ENCODE assay signal across 17 cellular contexts in the genomic region with DNA sequence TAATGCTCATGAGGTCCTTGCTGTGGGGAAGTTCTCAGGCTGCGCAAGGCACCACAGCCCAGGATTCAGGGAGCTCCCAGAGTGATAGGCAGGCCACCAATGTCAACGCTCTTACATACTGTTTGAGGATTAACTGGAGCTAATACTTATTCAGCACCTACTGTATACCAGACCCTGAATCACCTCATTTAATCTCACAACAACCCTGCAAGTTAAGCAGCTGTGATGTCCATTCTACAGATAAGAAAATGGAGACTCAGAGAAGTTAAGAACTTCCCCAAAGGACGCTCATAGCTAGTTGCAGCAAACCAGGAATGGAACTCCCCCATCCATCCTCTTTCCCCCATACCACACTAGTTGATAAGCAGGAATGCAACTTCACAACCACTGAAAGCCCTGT. TPM values are rescaled to one million over a fixed set of nuclear protein-coding genes. Genes with fewer than 3 reads are reported as not detected.
DNase-seq lines count a peak whose midpoint lies in the region; ATAC-seq and TF ChIP-seq lines count a peak whose summit lies in the region.
"Had no signal": no experiment of that assay in that cellular context is flagged by ENCODE, and none has a peak within 500 bp of the region (broad histone marks: within the 10 kb centered on the region; RNA-seq: fewer than 3 reads in every experiment).

No MANE protein-coding gene starts in this region.

- CTCF ChIA-PET in T-cell (lab: Charles Lee): interaction anchor here in 1 of 2 donors (0.6 kb wide), 1 partner anchor 15 kb away, joined by 3 read pairs; no protein-coding TSS in a partner anchor

- POLR2A ChIA-PET in T-cell (lab: Charles Lee): interaction anchor here in 1 of 2 donors (0.6 to 0.7 kb wide), 2 partner anchors 22 to 379 kb away, joined by 5 to 6 read pairs; no protein-coding TSS in a partner anchor
- POLR2A ChIA-PET in naive thymus-derived CD8-positive, alpha-beta T cell (lab: Charles Lee): interaction anchor here (0.6 to 14.2 kb wide), 10 partner anchors 9 to 42 kb away, joined by 3 to 481 read pairs (median 9); a partner anchor contains a TSS

- no peaks in the 10 kb centered on the region for H3K36me3 ChIP-seq in upper lobe of right lung
- H3K36me3 ChIP-seq: BLaER1, HAP-1 had no signal

- no peaks in the 10 kb centered on the region for H3K9me3 ChIP-seq in upper lobe of right lung
- H3K9me3 ChIP-seq: HAP-1 had no signal

- no peak for DNase-seq in activated naive CD8-positive, alpha-beta T cell treated with anti-CD3 and anti-CD28 coated beads for 36 hours
- DNase-seq in T-cell: no peak
- no peak for DNase-seq in naive thymus-derived CD8-positive, alpha-beta T cell
- DNase-seq in upper lobe of right lung: no peak
- no peak for DNase-seq in DMS53 treated with DMSO at 0.1 percent for 48 hours (lab: John Stamatoyannopoulos, UW; ENCODE audit: unreplicated experiment)
- no peak for DNase-seq in GOT3 (lab: John Stamatoyannopoulos, UW)
- DNase-seq: AML-193, DND-41, EL had no signal

- ATAC-seq in T-cell (replicated peaks in 1 of 4): no peak
- ATAC-seq in naive thymus-derived CD8-positive, alpha-beta T cell: no peak
- no peak for ATAC-seq in upper lobe of right lung
- ATAC-seq: A549 had no signal

- H3K36me3 Mint-ChIP-seq in activated naive CD8-positive, alpha-beta T cell: peaks cover 8% of the 10 kb centered on the region
- peaks cover 41% of the 10 kb centered on the region for H3K36me3 Mint-ChIP-seq in activated naive CD8-positive, alpha-beta T cell treated with anti-CD3 and anti-CD28 coated beads for 36 hours
- H3K36me3 Mint-ChIP-seq in T-cell: peaks cover 5% of the 10 kb centered on the region
- H3K36me3 Mint-ChIP-seq in naive thymus-derived CD8-positive, alpha-beta T cell: peaks cover 0 to 5% (median 3%) of the 10 kb centered on the region in 3 donors
- H3K36me3 Mint-ChIP-seq: CD14-positive monocyte had no signal

- H3K9me3 Mint-ChIP-seq in activated naive CD8-positive, alpha-beta T cell (ENCODE audit: low read depth): peaks cover 5% of the 10 kb centered on the region
- H3K9me3 Mint-ChIP-seq in activated naive CD8-positive, alpha-beta T cell treated with anti-CD3 and anti-CD28 coated beads for 36 hours: peaks cover 44% of the 10 kb centered on the region
- peaks cover 3 to 14% (median 4%) of the 10 kb centered on the region in 3 donors for H3K9me3 Mint-ChIP-seq in T-cell
- H3K9me3 Mint-ChIP-seq in naive thymus-derived CD8-positive, alpha-beta T cell: peaks cover 0 to 28% (median 7%) of the 10 kb centered on the region in 9 donors

- no peak for TF ChIP-seq CTCF in upper lobe of right lung (IDR thresholded peaks at IDR 0.05)

- H3K4me1 ChIP-seq in upper lobe of right lung: no peaks in the 10 kb centered on the region
- H3K4me1 ChIP-seq: A549, HAP-1 had no signal

- H3K4me3 Mint-ChIP-seq in activated naive CD8-positive, alpha-beta T cell: no peak overlapping the region
- H3K4me3 Mint-ChIP-seq in activated naive CD8-positive, alpha-beta T cell treated with anti-CD3 and anti-CD28 coated beads for 36 hours: no peak overlapping the region
- H3K4me3 Mint-ChIP-seq in T-cell: no peak overlapping the region
- peak overlapping the region in 3 of 10 donors; percentile 19 to 42 (median 36) for H3K4me3 Mint-ChIP-seq in naive thymus-derived CD8-positive, alpha-beta T cell
- H3K4me3 Mint-ChIP-seq: CD14-positive monocyte had no signal

- H3K27ac ChIP-seq in upper lobe of right lung: no peak overlapping the region
- H3K27ac ChIP-seq: 22Rv1, A549, BLaER1 had no signal

- no peaks in the 10 kb centered on the region for H3K27me3 Mint-ChIP-seq in activated naive CD8-positive, alpha-beta T cell
- no peaks in the 10 kb centered on the region for H3K27me3 Mint-ChIP-seq in activated naive CD8-positive, alpha-beta T cell treated with anti-CD3 and anti-CD28 coated beads for 36 hours
- H3K27me3 Mint-ChIP-seq in T-cell: no peaks in the 10 kb centered on the region
- H3K27me3 Mint-ChIP-seq in naive thymus-derived CD8-positive, alpha-beta T cell: no peaks in the 10 kb centered on the region

- peak overlapping the region; percentile 64 for H3K27ac Mint-ChIP-seq in activated naive CD8-positive, alpha-beta T cell
- no peak overlapping the region for H3K27ac Mint-ChIP-seq in activated naive CD8-positive, alpha-beta T cell treated with anti-CD3 and anti-CD28 coated beads for 36 hours
- peak overlapping the region; percentile 53 to 67 for H3K27ac Mint-ChIP-seq in T-cell
- peak overlapping the region in 7 of 10 donors; percentile 10 to 99 (median 66) for H3K27ac Mint-ChIP-seq in naive thymus-derived CD8-positive, alpha-beta T cell
- H3K27ac Mint-ChIP-seq: CD14-positive monocyte had no signal

- H3K4me3 ChIP-seq in upper lobe of right lung: no peak overlapping the region
- H3K4me3 ChIP-seq: A549, BLaER1, HAP-1 had no signal

- intact Hi-C loops in upper lobe of right lung (cut with DNase I): no loop called here

- peaks cover 84% of the 10 kb centered on the region for H3K4me1 Mint-ChIP-seq in activated naive CD8-positive, alpha-beta T cell (ENCODE audit: low read depth)
- peaks cover 74% of the 10 kb centered on the region for H3K4me1 Mint-ChIP-seq in activated naive CD8-positive, alpha-beta T cell treated with anti-CD3 and anti-CD28 coated beads for 36 hours
- peaks cover 70 to 80% (median 78%) of the 10 kb centered on the region in 3 donors for H3K4me1 Mint-ChIP-seq in T-cell
- peaks cover 43 to 89% (median 82%) of the 10 kb centered on the region in 4 donors for H3K4me1 Mint-ChIP-seq in naive thymus-derived CD8-positive, alpha-beta T cell

- H3K27me3 ChIP-seq in upper lobe of right lung: no peaks in the 10 kb centered on the region
- H3K27me3 ChIP-seq: BLaER1 had no signal

RNA-seq across cellular contexts. Expression of a gene that starts 25.5 kb away (rescaled TPM):
- total RNA-seq in activated naive CD8-positive, alpha-beta T cell treated with anti-CD3 and anti-CD28 coated beads for 36 hours: 100 to 1,000 TPM; 260 to 274 TPM
- total RNA-seq in T-cell: 100 to 1,000 TPM; 173 to 438 (median 340) TPM
- 100 to 1,000 TPM; 571 to 574 TPM for total RNA-seq in naive thymus-derived CD8-positive, alpha-beta T cell
- 1,000 to 10,000 TPM in 2 of 3 donors, 100 to 1,000 TPM in 1; 897 to 2,008 (median 1,531) TPM for polyA plus RNA-seq in naive thymus-derived CD8-positive, alpha-beta T cell
- total RNA-seq in upper lobe of right lung: 1.1 TPM
- total RNA-seq: H4, HT-29 had no signal

RNA-seq across cellular contexts. Expression of a gene that starts 56.9 kb away (rescaled TPM):
- total RNA-seq in activated naive CD8-positive, alpha-beta T cell treated with anti-CD3 and anti-CD28 coated beads for 36 hours: 100 to 1,000 TPM; 107 to 118 TPM
- total RNA-seq in T-cell (10 to 100 TPM; 72.6 to 80.8 (median 75.8) TPM), upper lobe of right lung (80.2 TPM)
- 100 to 1,000 TPM in 1 of 2 experiments, 10 to 100 TPM in 1; 97.5 to 108 TPM for total RNA-seq in naive thymus-derived CD8-positive, alpha-beta T cell
- 100 to 1,000 TPM; 195 to 229 (median 220) TPM for polyA plus RNA-seq in naive thymus-derived CD8-positive, alpha-beta T cell

Comparison
In these comparisons a context has a peak if more than half of its experiments do, and no peak if none do; other contexts are left out.
1. RNA of a gene that starts 25.5 kb away (total RNA-seq): 571 to 574 TPM in naive thymus-derived CD8-positive, alpha-beta T cell, 173 to 438 TPM in T-cell and 260 to 274 TPM in activated naive CD8-positive, alpha-beta T cell treated with anti-CD3 and anti-CD28 coated beads for 36 hours; 1.1 TPM in upper lobe of right lung (single experiment); every median in the first group is over 10 times any median in the second.